In genomic region chr16:49396206-49396720, GRCh38 we compare ENCODE assay signal across 32 cellular contexts. TPM values are rescaled to one million over a fixed set of nuclear protein-coding genes. Genes with fewer than 3 reads are reported as not detected.
"Had no signal": no experiment of that assay in that cellular context is flagged by ENCODE, and none has a peak within 500 bp of the region (broad histone marks: within the 10 kb centered on the region; RNA-seq: fewer than 3 reads in every experiment).

No MANE protein-coding gene starts in this region.

- H3K4me3 ChIP-seq: colonic mucosa, esophagus squamous epithelium, gastrocnemius medialis, heart right ventricle, left lung, lower lobe of right lung, mucosa of descending colon had no signal

- H3K4me1 ChIP-seq: colonic mucosa, esophagus squamous epithelium, gastrocnemius medialis, heart right ventricle, left lung, lower lobe of right lung had no signal

- H3K9me3 Mint-ChIP-seq: dendritic cell treated with granulocyte-macrophage colony-stimulating factor and Interleukin-4, amounts not matched to agents 40 ng/mL and 50 ng/mL, for 4 days; mesothelial cell of epicardium had no signal

- DNase-seq: colonic mucosa; cortex of kidney; effector CD4-positive, alpha-beta T cell; effector memory CD4-positive, alpha-beta T cell; esophagus squamous epithelium; foreskin fibroblast; foreskin melanocyte; gastrocnemius medialis; glutamatergic neuron; heart right ventricle; hippocampal formation; left cardiac atrium; left lung; left ventricle myocardium superior; lower lobe of right lung; mesenchymal stem cell; mucosa of descending colon; naive B cell had no signal

- FAIRE-seq: endothelial cell of umbilical vein, islet of Langerhans, keratinocyte had no signal

- H3K4me1 Mint-ChIP-seq: mesothelial cell of epicardium had no signal

- H3K27ac ChIP-seq: colonic mucosa, esophagus squamous epithelium, gastrocnemius medialis, heart right ventricle, left lung, lower lobe of right lung had no signal

- ATAC-seq: gastrocnemius medialis, heart right ventricle, left cardiac atrium, left lung, left ventricle myocardium superior, lower lobe of right lung, mucosa of descending colon had no signal

- H3K36me3 Mint-ChIP-seq: mesothelial cell of epicardium, naive B cell had no signal

- H3K27ac Mint-ChIP-seq: dendritic cell treated with granulocyte-macrophage colony-stimulating factor and Interleukin-4, amounts not matched to agents 40 ng/mL and 50 ng/mL, for 4 days; mesothelial cell of epicardium; naive B cell had no signal

- H3K27me3 ChIP-seq: colonic mucosa had no signal

- H3K36me3 ChIP-seq: colonic mucosa, esophagus squamous epithelium, gastrocnemius medialis, heart right ventricle, left lung, lower lobe of right lung had no signal

- H3K4me3 Mint-ChIP-seq: dendritic cell treated with granulocyte-macrophage colony-stimulating factor and Interleukin-4, amounts not matched to agents 40 ng/mL and 50 ng/mL, for 4 days; mesothelial cell of epicardium; naive B cell had no signal

- H3K9me3 ChIP-seq: colonic mucosa, esophagus squamous epithelium, gastrocnemius medialis, heart right ventricle, left lung, lower lobe of right lung, mucosa of descending colon had no signal

RNA-seq across cellular contexts. Expression of gene C16orf78, which starts 22.7 kb away (rescaled TPM):
- total RNA-seq: colonic mucosa, dermis microvascular lymphatic vessel endothelial cell, endothelial cell of umbilical vein, epithelial cell of proximal tubule, esophagus squamous epithelium, gastrocnemius medialis, glomerular endothelial cell, heart right ventricle, kidney epithelial cell, left cardiac atrium, left lung, left ventricle myocardium superior, lower leg skin, lower lobe of right lung, lung microvascular endothelial cell, mesenteric fat pad, mesothelial cell of epicardium, mucosa of descending colon, myocyte had no signal
- polyA plus RNA-seq: endothelial cell of umbilical vein, esophagus, heart right ventricle, keratinocyte had no signal
